ENCODE assay signal across 12 cellular contexts in the genomic region with DNA sequence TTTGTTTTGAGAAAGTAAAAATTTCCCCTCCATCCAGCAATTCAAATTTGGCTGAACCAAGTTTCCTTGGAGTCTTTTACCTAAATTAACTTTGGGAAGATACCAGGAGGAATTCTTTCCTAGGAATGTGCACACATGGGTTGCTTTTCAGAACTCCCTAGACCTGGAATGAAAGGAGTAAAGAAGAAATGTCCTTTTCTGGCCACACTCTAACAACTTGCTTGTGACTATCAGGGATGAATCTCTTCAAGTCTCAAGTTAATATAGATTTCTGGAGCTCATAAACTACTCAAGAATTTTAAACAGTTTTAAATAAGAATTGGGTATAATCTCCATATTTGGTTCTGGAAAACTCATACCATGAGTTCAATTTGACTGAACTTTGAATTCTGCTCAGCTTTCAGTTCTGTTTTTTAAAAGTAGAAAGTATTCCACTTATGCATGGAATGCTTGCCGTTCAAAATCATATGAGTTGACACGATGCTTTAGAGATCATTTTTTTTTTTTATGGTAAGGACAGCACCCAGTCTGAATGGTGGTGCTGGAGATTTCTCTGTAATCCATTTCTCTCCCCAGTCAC. TPM values are rescaled to one million over a fixed set of nuclear protein-coding genes. Genes with fewer than 3 reads are reported as not detected.
DNase-seq lines count a peak whose midpoint lies in the region; ATAC-seq, FAIRE-seq and TF ChIP-seq lines count a peak whose summit lies in the region.
"Had no signal": no experiment of that assay in that cellular context is flagged by ENCODE, and none has a peak within 500 bp of the region (broad histone marks: within the 10 kb centered on the region; RNA-seq: fewer than 3 reads in every experiment).

No MANE protein-coding gene starts in this region.

- H3K27me3 ChIP-seq in heart left ventricle (no peaks in the 10 kb centered on the region), GM12878 (replicated peaks in 1 of 2; ENCODE audit: control insufficient read depth in 2 of 2, insufficient read depth in 2 of 2, low read length in 1 of 2) (no peaks in the 10 kb centered on the region)
- H3K27me3 ChIP-seq: upper lobe of left lung had no signal

- H3K4me3 Mint-ChIP-seq in activated CD4-positive, alpha-beta T cell treated with anti-CD3 and anti-CD28 coated beads, Interleukin-2, amount 10 ng/mL, durations not matched to agents 7 days and 5 days = no peak overlapping the region
- H3K4me3 Mint-ChIP-seq: effector memory CD8-positive, alpha-beta T cell had no signal

- SMC1A ChIA-PET in GM12878 (lab: Charles Lee; ENCODE audit: uncharacterized antibody, unreplicated experiment) = interaction anchor here (0.7 to 9.6 kb wide), 4 partner anchors 8 to 114 kb away, joined by 3 to 258 read pairs (median 4); a partner anchor contains a TSS

- peak overlapping the region in 11 of 12 donors; percentile 17 to 96 (median 68) for H3K27ac ChIP-seq in heart left ventricle
- H3K27ac ChIP-seq in GM12878 (ENCODE audit: control insufficient read depth, insufficient read depth) = peak overlapping the region; percentile 88
- peak overlapping the region; percentile 31 for H3K27ac ChIP-seq in temporal lobe (ENCODE audit: low read depth, low read length)

- H3K79me2 ChIP-seq in GM12878 (ENCODE audit: control insufficient read depth, insufficient read depth, low read length) = peaks cover 89% of the 10 kb centered on the region

- peaks cover 12% of the 10 kb centered on the region for H3K9me3 Mint-ChIP-seq in activated CD4-positive, alpha-beta T cell treated with anti-CD3 and anti-CD28 coated beads, Interleukin-2, amount 10 ng/mL, durations not matched to agents 7 days and 5 days
- H3K9me3 Mint-ChIP-seq: effector memory CD8-positive, alpha-beta T cell had no signal

- peaks cover 0 to 18% (median 6%) of the 10 kb centered on the region in 12 donors for H3K9me3 ChIP-seq in heart left ventricle
- H3K9me3 ChIP-seq in GM12878 (replicated peaks; ENCODE audit: control insufficient read depth, insufficient read depth, low read length) = peaks cover 8% of the 10 kb centered on the region; the same call in 2 of the 3 replicates

- RAD21 ChIA-PET in GM12878 (lab: Charles Lee; ENCODE audit: unreplicated experiment) = interaction anchor here (1.1 to 9.7 kb wide), 2 partner anchors 9 to 99 kb away, joined by 5 to 222 read pairs; no protein-coding TSS in a partner anchor

- no peak for TF ChIP-seq CTCF in heart left ventricle (IDR thresholded peaks at IDR 0.05)
- no peak for TF ChIP-seq CTCF in GM12878 (IDR thresholded peaks at IDR 0.05 in 2 of 3, conservative IDR thresholded peaks at IDR 0.05 in 1 of 3; ENCODE audit: control insufficient read depth in 2 of 3, extremely low read depth in 1 of 3, insufficient read depth in 1 of 3, low read depth in 3 of 3, low read length in 3 of 3)

- peak overlapping the region; percentile 81 for H3K4me2 ChIP-seq in GM12878 (ENCODE audit: control insufficient read depth, insufficient read depth)

- H3K27ac Mint-ChIP-seq in activated CD4-positive, alpha-beta T cell treated with anti-CD3 and anti-CD28 coated beads, Interleukin-2, amount 10 ng/mL, durations not matched to agents 7 days and 5 days = no peak overlapping the region
- H3K27ac Mint-ChIP-seq: effector memory CD8-positive, alpha-beta T cell had no signal

- TF ChIP-seq RAD21 in GM12878 (IDR thresholded peaks at IDR 0.05; ENCODE audit: insufficient read depth, low read depth, low read length) = no peak

- CTCF ChIA-PET in GM12878 (lab: Yijun Ruan, JAX) = interaction anchor here (2.5 kb wide), 1 partner anchor 10 kb away, joined by 8 read pairs; no protein-coding TSS in a partner anchor
- CTCF ChIA-PET in activated CD4-positive, alpha-beta T cell treated with anti-CD3 and anti-CD28 coated beads, Interleukin-2, amount 10 ng/mL, durations not matched to agents 7 days and 5 days (lab: Charles Lee) = no interaction called here

- H3K36me3 ChIP-seq in heart left ventricle = peaks cover 0 to 4% (median 0%) of the 10 kb centered on the region in 9 donors
- peaks cover 0 to 4% of the 10 kb centered on the region in 2 experiments; a peak in 3 of 4 replicates for H3K36me3 ChIP-seq in GM12878 (ENCODE audit: control insufficient read depth in 2 of 2, insufficient read depth in 2 of 2, low read length in 1 of 2)

- no peaks in the 10 kb centered on the region for H3K27me3 Mint-ChIP-seq in activated CD4-positive, alpha-beta T cell treated with anti-CD3 and anti-CD28 coated beads, Interleukin-2, amount 10 ng/mL, durations not matched to agents 7 days and 5 days
- H3K27me3 Mint-ChIP-seq: effector memory CD8-positive, alpha-beta T cell had no signal

- DNase-seq in heart left ventricle (no peak), cardiac septum (ENCODE audit: low spot score) (no peak), GM12878 (ENCODE audit: low read depth, low spot score) (no peak), NCI-H187 (lab: John Stamatoyannopoulos, UW) (no peak), H4 (ENCODE audit: low spot score) (no peak)
- DNase-seq in activated CD4-positive, alpha-beta T cell treated with anti-CD3 and anti-CD28 coated beads, Interleukin-2, amount 10 ng/mL, durations not matched to agents 7 days and 5 days = no peak
- DNase-seq: effector memory CD8-positive, alpha-beta T cell; left ventricle myocardium superior; NCI-H2081; upper lobe of left lung had no signal

- H3K4me3 ChIP-seq in heart left ventricle = no peak overlapping the region
- H3K4me3 ChIP-seq in GM12878 = peak overlapping the region; percentile 15
- H3K4me3 ChIP-seq: upper lobe of left lung had no signal

- H3K4me1 ChIP-seq in heart left ventricle (peaks cover 0 to 69% (median 41%) of the 10 kb centered on the region in 12 donors), GM12878 (ENCODE audit: control insufficient read depth, insufficient read depth, low read length) (peaks cover 39% of the 10 kb centered on the region)

- no peak for TF ChIP-seq POLR2A in heart left ventricle (IDR thresholded peaks at IDR 0.05)
- TF ChIP-seq POLR2A in GM12878 (IDR thresholded peaks at IDR 0.05; ENCODE audit: low read depth, low read length) = no peak

- in situ Hi-C loops in GM12878 (cut with MboI) = loop anchor here (25.0 kb wide), 1 partner anchor 1203 kb away; no protein-coding TSS in a partner anchor

- no peaks in the 10 kb centered on the region for H4K20me1 ChIP-seq in GM12878 (ENCODE audit: control insufficient read depth, insufficient read depth)

- H2AFZ ChIP-seq in GM12878 (ENCODE audit: control insufficient read depth, low read depth, low read length) = no peak overlapping the region

- peaks cover 29% of the 10 kb centered on the region for H3K4me1 Mint-ChIP-seq in activated CD4-positive, alpha-beta T cell treated with anti-CD3 and anti-CD28 coated beads, Interleukin-2, amount 10 ng/mL, durations not matched to agents 7 days and 5 days

- FAIRE-seq in GM12878 (lab: Jason Lieb, UNC) = no peak

- peak in 1 of 2 experiments; percentile 79; a peak in 2 of 4 replicates for TF ChIP-seq EP300 in GM12878 (IDR thresholded peaks at IDR 0.05; ENCODE audit: borderline replicate concordance in 1 of 2, control insufficient read depth in 1 of 2, low read depth in 2 of 2, low read length in 2 of 2)

- H3K9ac ChIP-seq in GM12878 (ENCODE audit: control insufficient read depth, insufficient read depth, low read length) = peak overlapping the region; percentile 42

- POLR2A ChIA-PET in GM12878 (lab: Charles Lee) = interaction anchor here (0.7 kb wide), 2 partner anchors 10 to 13 kb away, joined by 3 to 4 read pairs; no protein-coding TSS in a partner anchor
- POLR2A ChIA-PET in activated CD4-positive, alpha-beta T cell treated with anti-CD3 and anti-CD28 coated beads, Interleukin-2, amount 10 ng/mL, durations not matched to agents 7 days and 5 days (lab: Charles Lee) = no interaction called here

- WGBS in heart left ventricle, 4 donors = 19 to 29% (median 24%) methylated on average over 2 of the region's 2 CpGs
- 0% methylated on average over 2 of the region's 2 CpGs for WGBS in GM12878 (ENCODE audit: insufficient coverage, insufficient replicate concordance, low lambda C conversion rate, missing lambda C conversion rate)

- peaks cover 43% of the 10 kb centered on the region for H3K36me3 Mint-ChIP-seq in activated CD4-positive, alpha-beta T cell treated with anti-CD3 and anti-CD28 coated beads, Interleukin-2, amount 10 ng/mL, durations not matched to agents 7 days and 5 days (ENCODE audit: low read depth)

- ATAC-seq in heart left ventricle (no peak), HG03064 (IDR thresholded peaks at IDR 0.05; ENCODE audit: low read depth, unreplicated experiment) (peak; percentile 11), GM12878 (peak; percentile 13)

- no TSS peak for BruUV-seq in GM12878 (replicated peaks; lab: Mats Ljungman, UMichigan)

- intact Hi-C loops in heart left ventricle (cut with DNase I) (no loop called here), cardiac septum (cut with DNase I) (no loop called here), GM12878 (cut with micrococcal nuclease; ENCODE audit: unreplicated experiment) (loop anchor here (10.0 kb wide), 1 partner anchor 1201 kb away; no protein-coding TSS in a partner anchor)

TF ChIP-seq in GM12878, 131 proteins besides CTCF, POLR2A, EP300 and RAD21 (continues in another document):
- TF ChIP-seq CREM (IDR thresholded peaks at IDR 0.05; ENCODE audit: low read depth) (peak; percentile 52; the same call in 1 of the 2 replicates), CBX5 (IDR thresholded peaks at IDR 0.05; ENCODE audit: low read depth) (no peak), SMARCA5 (IDR thresholded peaks at IDR 0.05) (no peak)

RNA-seq across cellular contexts. Expression of a gene that starts 7.7 kb away (rescaled TPM):
- total RNA-seq in heart left ventricle (10 to 100 TPM; 47.8 to 73.3 (median 62.2) TPM), cardiac septum (49.4 TPM), GM12878 (2014; rRNA removed) (106 and 107 TPM in 2 replicates), GM12878 (2014; rRNA removed; fragmentation: Illumina TruSeq; extraction: Trizol) (88.8 and 91.2 TPM in 2 replicates), GM12878 (2021) (61.7 and 64.5 TPM in 2 replicates), temporal lobe (5.4 TPM)
- polyA plus RNA-seq in heart left ventricle (10 to 100 TPM; 17.7 to 27.2 TPM), GM12878 (2011; rRNA removed) (42.2 and 46.6 TPM in 2 replicates), GM12878 (2014; fragmentation: Illumina TruSeq; extraction: Trizol) (72.9 and 79.7 TPM in 2 replicates), GM12878 (2014; fragmentation: Nextera tagmentation; extraction: Ambion mirVana) (10 to 100 TPM; 31.6 to 40.2 TPM), GM12878 (2014; rRNA removed) (74.4 and 77.6 TPM in 2 replicates), GM12878 (2016; fragmentation: Nextera tagmentation; extraction: Ambion mirVana) (10 to 100 TPM; 64.4 to 65.1 TPM)
- total RNA-seq in GM12878 (2013; cell fraction: nucleolus; rRNA removed) = 228 and 235 TPM in 2 replicates
- 104 TPM for polyA plus RNA-seq in GM12878 (2011; ENCODE audit: low read depth)
- polyA plus RNA-seq in GM12878 (2011; cell fraction: cytosol; rRNA removed) = 30.6 and 42.1 TPM in 2 replicates
- 41.1 and 62.6 TPM in 2 replicates for polyA plus RNA-seq in GM12878 (2011; cell fraction: nucleus; rRNA removed)
- 105 and 110 TPM in 2 replicates for polyA plus RNA-seq in GM12878 (2012)
- 51.7 and 81.6 TPM in 2 replicates for polyA minus RNA-seq in GM12878 (2011; rRNA and poly(A)+ RNA removed)
- polyA minus RNA-seq in GM12878 (2011; cell fraction: cytosol; rRNA and poly(A)+ RNA removed) = 16.2 and 16.8 TPM in 2 replicates
- polyA minus RNA-seq in GM12878 (2011; cell fraction: nucleus; rRNA and poly(A)+ RNA removed) = 30.9 and 34.6 TPM in 2 replicates
- total RNA-seq in activated CD4-positive, alpha-beta T cell treated with anti-CD3 and anti-CD28 coated beads, Interleukin-2, amount 10 ng/mL, durations not matched to agents 7 days and 5 days = 10 to 100 TPM; 11.8 to 13.7 TPM
- total RNA-seq in H4 (2014; rRNA removed; shearing (Covaris generic)) = 3.2 and 6.3 TPM in 2 replicates

Comparison
In these comparisons a context has a peak if more than half of its experiments do, and no peak if none do; other contexts are left out.
1. ATAC-seq: peak in HG03064 (single experiment) and GM12878 (single experiment); none in heart left ventricle (0 of 4).
2. H3K27ac ChIP-seq: peak in every context shown above with its lines; median percentile 88 in GM12878; 68 in heart left ventricle; 31 in temporal lobe.